Comparison of ENCODE assay signal across 17 cellular contexts in the genomic region with DNA sequence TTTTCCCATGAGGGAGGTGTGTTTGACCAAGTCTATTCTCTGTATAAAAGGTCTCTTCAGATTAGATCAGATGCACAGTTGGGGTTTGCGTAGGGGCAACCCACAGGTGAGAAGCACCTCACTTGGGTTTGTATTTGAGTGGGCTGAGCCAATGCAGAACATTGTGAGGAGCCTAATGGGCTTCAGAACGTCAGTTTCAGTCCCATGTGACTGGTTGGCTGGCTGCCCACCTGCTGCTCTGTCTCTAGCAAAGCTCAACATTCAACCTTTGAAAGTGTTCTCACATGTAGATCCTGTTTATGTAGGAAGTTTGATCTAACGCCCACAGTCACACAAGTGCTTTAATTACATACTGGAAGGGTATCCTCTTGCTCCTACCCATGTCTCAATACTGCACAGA.
DNase-seq lines count a peak whose midpoint lies in the region; ATAC-seq and TF ChIP-seq lines count a peak whose summit lies in the region.
"Had no signal": no experiment of that assay in that cellular context is flagged by ENCODE, and none has a peak within 500 bp of the region (broad histone marks: within the 10 kb centered on the region; RNA-seq: fewer than 3 reads in every experiment).

No MANE protein-coding gene starts in this region.

- no peak overlapping the region for H3K27ac ChIP-seq in CD8-positive, alpha-beta T cell (ENCODE audit: low read depth, low read length)
- H3K27ac ChIP-seq in spleen (peak overlapping the region in 3 of 8 donors; percentile 7 to 59 (median 53)), ascending aorta (no peak overlapping the region)
- H3K27ac ChIP-seq: colonic mucosa, neutrophil, upper lobe of left lung had no signal

- peaks cover 27% of the 10 kb centered on the region for H3K4me1 ChIP-seq in CD8-positive, alpha-beta T cell (ENCODE audit: insufficient read depth, low read length)
- H3K4me1 ChIP-seq in spleen (peaks cover 0 to 18% (median 0%) of the 10 kb centered on the region in 6 donors), ascending aorta (no peaks in the 10 kb centered on the region)
- H3K4me1 ChIP-seq: colonic mucosa, upper lobe of left lung had no signal

- no peak overlapping the region for H3K27ac Mint-ChIP-seq in activated CD4-positive, alpha-beta T cell treated with anti-CD3 and anti-CD28 coated beads for 36 hours
- H3K27ac Mint-ChIP-seq in CD8-positive, alpha-beta T cell: peak overlapping the region; percentile 79
- no peak overlapping the region for H3K27ac Mint-ChIP-seq in activated T-cell treated with anti-CD3 and anti-CD28 coated beads, Interleukin-2, amount 50 U/mL, for 24 hours
- H3K27ac Mint-ChIP-seq: activated CD4-positive, alpha-beta memory T cell treated with anti-CD3 and anti-CD28 coated beads, Interleukin-2, amount 10 ng/mL, durations not matched to agents 7 days and 5 days had no signal

- peak overlapping the region; percentile 7 for H3K4me3 ChIP-seq in CD8-positive, alpha-beta T cell (ENCODE audit: low read depth, low read length)
- H3K4me3 ChIP-seq in spleen: no peak overlapping the region
- H3K4me3 ChIP-seq in ascending aorta: no peak overlapping the region
- H3K4me3 ChIP-seq: colonic mucosa, lung, upper lobe of left lung had no signal

- H3K27me3 ChIP-seq in CD8-positive, alpha-beta T cell (ENCODE audit: insufficient read depth, low read length): no peaks in the 10 kb centered on the region
- H3K27me3 ChIP-seq in spleen (replicated peaks in 1 of 7): no peaks in the 10 kb centered on the region
- H3K27me3 ChIP-seq in ascending aorta: no peaks in the 10 kb centered on the region
- H3K27me3 ChIP-seq: colonic mucosa, neutrophil, upper lobe of left lung had no signal

- intact Hi-C loops in activated CD4-positive, alpha-beta T cell treated with anti-CD3 and anti-CD28 coated beads for 36 hours (cut with DNase I, micrococcal nuclease): no loop called here
- intact Hi-C loops in CD8-positive, alpha-beta T cell (cut with DNase I, micrococcal nuclease): no loop called here
- intact Hi-C loops in spleen (cut with DNase I; ENCODE audit: low total_unique reads) (no loop called here), ascending aorta (cut with DNase I) (no loop called here)

- no peaks in the 10 kb centered on the region for H3K36me3 Mint-ChIP-seq in activated CD4-positive, alpha-beta T cell treated with anti-CD3 and anti-CD28 coated beads for 36 hours (ENCODE audit: low read depth)
- H3K36me3 Mint-ChIP-seq in CD8-positive, alpha-beta T cell: no peaks in the 10 kb centered on the region
- H3K36me3 Mint-ChIP-seq in activated T-cell treated with anti-CD3 and anti-CD28 coated beads, Interleukin-2, amount 50 U/mL, for 24 hours (ENCODE audit: low read depth): no peaks in the 10 kb centered on the region

- H3K36me3 ChIP-seq in CD8-positive, alpha-beta T cell (ENCODE audit: insufficient read depth, low read length): no peaks in the 10 kb centered on the region
- no peaks in the 10 kb centered on the region for H3K36me3 ChIP-seq in spleen
- H3K36me3 ChIP-seq in ascending aorta: no peaks in the 10 kb centered on the region
- H3K36me3 ChIP-seq: colonic mucosa, neutrophil, upper lobe of left lung had no signal

- H3K9me3 Mint-ChIP-seq in activated CD4-positive, alpha-beta T cell treated with anti-CD3 and anti-CD28 coated beads for 36 hours (ENCODE audit: low read depth): no peaks in the 10 kb centered on the region
- no peaks in the 10 kb centered on the region for H3K9me3 Mint-ChIP-seq in CD8-positive, alpha-beta T cell
- no peaks in the 10 kb centered on the region for H3K9me3 Mint-ChIP-seq in activated T-cell treated with anti-CD3 and anti-CD28 coated beads, Interleukin-2, amount 50 U/mL, for 24 hours
- H3K9me3 Mint-ChIP-seq: activated CD4-positive, alpha-beta memory T cell treated with anti-CD3 and anti-CD28 coated beads, Interleukin-2, amount 10 ng/mL, durations not matched to agents 7 days and 5 days had no signal

- no peak overlapping the region for H3K4me3 Mint-ChIP-seq in activated CD4-positive, alpha-beta T cell treated with anti-CD3 and anti-CD28 coated beads for 36 hours
- H3K4me3 Mint-ChIP-seq in CD8-positive, alpha-beta T cell: peak overlapping the region; percentile 40
- H3K4me3 Mint-ChIP-seq in activated T-cell treated with anti-CD3 and anti-CD28 coated beads, Interleukin-2, amount 50 U/mL, for 24 hours: no peak overlapping the region
- H3K4me3 Mint-ChIP-seq: activated CD4-positive, alpha-beta memory T cell treated with anti-CD3 and anti-CD28 coated beads, Interleukin-2, amount 10 ng/mL, durations not matched to agents 7 days and 5 days had no signal

- TF ChIP-seq POLR2A in spleen (IDR thresholded peaks at IDR 0.05): no peak

- peaks cover 38% of the 10 kb centered on the region for H3K4me1 Mint-ChIP-seq in activated CD4-positive, alpha-beta T cell treated with anti-CD3 and anti-CD28 coated beads for 36 hours
- H3K4me1 Mint-ChIP-seq in CD8-positive, alpha-beta T cell (ENCODE audit: low read depth): peaks cover 35% of the 10 kb centered on the region
- H3K4me1 Mint-ChIP-seq in activated T-cell treated with anti-CD3 and anti-CD28 coated beads, Interleukin-2, amount 50 U/mL, for 24 hours (ENCODE audit: low read depth): peaks cover 46% of the 10 kb centered on the region
- H3K4me1 Mint-ChIP-seq: activated CD4-positive, alpha-beta memory T cell treated with anti-CD3 and anti-CD28 coated beads, Interleukin-2, amount 10 ng/mL, durations not matched to agents 7 days and 5 days had no signal

- no peak for TF ChIP-seq CTCF in CD8-positive, alpha-beta T cell (IDR thresholded peaks at IDR 0.05)
- TF ChIP-seq CTCF in spleen (IDR thresholded peaks at IDR 0.05 in 8 of 11, conservative IDR thresholded peaks at IDR 0.05 in 3 of 11): no peak
- no peak for TF ChIP-seq CTCF in ascending aorta (IDR thresholded peaks at IDR 0.05)

- POLR2A ChIA-PET in activated CD4-positive, alpha-beta T cell treated with anti-CD3 and anti-CD28 coated beads for 36 hours (lab: Charles Lee): no interaction called here
- POLR2A ChIA-PET in CD8-positive, alpha-beta T cell (lab: Charles Lee): interaction anchor here (0.8 to 1.1 kb wide), 3 partner anchors 9 to 442 kb away, joined by 3 to 4 read pairs (median 3); no protein-coding TSS in a partner anchor

- 28 to 47% (median 40%) methylated on average over 3 of the region's 3 CpGs for WGBS in spleen, 5 donors

- DNase-seq in activated CD4-positive, alpha-beta T cell treated with anti-CD3 and anti-CD28 coated beads for 36 hours: peak; percentile 51
- DNase-seq in activated CD4-positive, alpha-beta T cell treated with anti-CD3 and anti-CD28 coated beads for 1 hour: no peak
- DNase-seq in CD8-positive, alpha-beta T cell: peak in 6 of 7 experiments; percentile 34 to 84 (median 56)
- DNase-seq in activated T-cell treated with anti-CD3 and anti-CD28 coated beads, Interleukin-2, amount 50 U/mL, for 24 hours: peak; percentile 43
- DNase-seq in spleen: peak; percentile 91
- no peak for DNase-seq in NCI-H2171 treated with DMSO at 0.1 percent for 48 hours (lab: John Stamatoyannopoulos, UW)
- no peak for DNase-seq in ascending aorta (ENCODE audit: low spot score in 2 of 2)
- no peak for DNase-seq in activated CD4-positive, CD25-positive, alpha-beta regulatory T cell treated with anti-CD3 and anti-CD28 coated beads, Interleukin-2, amount 50 U/mL, for 72 hours
- DNase-seq: ACHN; activated CD4-positive, alpha-beta memory T cell treated with anti-CD3 and anti-CD28 coated beads, Interleukin-2, amount 10 ng/mL, durations not matched to agents 7 days and 5 days; amniotic stem cell; colonic mucosa; DMS79 treated with DMSO at 0.1 percent for 48 hours; NCI-H524 treated with DMSO at 0.1 percent for 48 hours; upper lobe of left lung had no signal

- CTCF ChIA-PET in activated CD4-positive, alpha-beta T cell treated with anti-CD3 and anti-CD28 coated beads for 36 hours (lab: Charles Lee): interaction anchor here (1.0 to 2.9 kb wide), 2 partner anchors 15 to 19 kb away, joined by 3 to 12 read pairs; no protein-coding TSS in a partner anchor
- CTCF ChIA-PET in CD8-positive, alpha-beta T cell (lab: Charles Lee): interaction anchor here (8.7 kb wide), 1 partner anchor 20 kb away, joined by 63 read pairs; no protein-coding TSS in a partner anchor

- H3K9me3 ChIP-seq in CD8-positive, alpha-beta T cell (ENCODE audit: low read length): no peaks in the 10 kb centered on the region
- H3K9me3 ChIP-seq in spleen (no peaks in the 10 kb centered on the region), ascending aorta (no peaks in the 10 kb centered on the region)
- H3K9me3 ChIP-seq: colonic mucosa, neutrophil, upper lobe of left lung had no signal

- ATAC-seq in activated CD4-positive, alpha-beta T cell treated with anti-CD3 and anti-CD28 coated beads for 36 hours: peak; percentile 47
- ATAC-seq in CD8-positive, alpha-beta T cell: peak; percentile 95

- peaks cover 10% of the 10 kb centered on the region for H3K27me3 Mint-ChIP-seq in activated CD4-positive, alpha-beta T cell treated with anti-CD3 and anti-CD28 coated beads for 36 hours
- no peaks in the 10 kb centered on the region for H3K27me3 Mint-ChIP-seq in CD8-positive, alpha-beta T cell (ENCODE audit: low read depth)
- H3K27me3 Mint-ChIP-seq in activated T-cell treated with anti-CD3 and anti-CD28 coated beads, Interleukin-2, amount 50 U/mL, for 24 hours: peaks cover 10% of the 10 kb centered on the region

Comparison
In these comparisons a context has a peak if more than half of its experiments do, and no peak if none do; other contexts are left out.
1. DNase-seq: peak in activated CD4-positive, alpha-beta T cell treated with anti-CD3 and anti-CD28 coated beads for 36 hours (single experiment), CD8-positive, alpha-beta T cell (6 of 7), activated T-cell treated with anti-CD3 and anti-CD28 coated beads, Interleukin-2, amount 50 U/mL, for 24 hours (single experiment) and spleen (single experiment); none in activated CD4-positive, alpha-beta T cell treated with anti-CD3 and anti-CD28 coated beads for 1 hour (single experiment), NCI-H2171 treated with DMSO at 0.1 percent for 48 hours (single experiment), ascending aorta (0 of 2) and activated CD4-positive, CD25-positive, alpha-beta regulatory T cell treated with anti-CD3 and anti-CD28 coated beads, Interleukin-2, amount 50 U/mL, for 72 hours (single experiment).